27 cellular contexts compared by ENCODE assay signal in the genomic region with DNA sequence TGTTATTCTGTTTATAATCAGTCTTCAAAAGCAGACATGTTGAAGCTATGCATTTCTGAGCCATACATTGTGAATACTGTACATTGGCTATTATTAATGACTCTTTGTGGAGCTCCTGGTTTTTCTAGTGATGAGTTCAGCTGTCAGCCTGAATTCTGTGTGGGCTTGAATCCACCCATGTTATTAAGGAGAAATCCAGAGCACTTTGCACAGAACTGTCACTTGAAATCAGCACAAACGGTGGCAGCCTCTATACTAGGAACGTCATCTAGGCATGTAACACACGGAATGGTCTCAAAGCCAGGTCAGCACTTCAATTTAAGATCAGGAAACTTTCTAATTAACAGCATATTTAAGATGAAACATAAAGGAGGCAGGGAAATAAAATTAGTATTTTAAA.
"Had no signal": no experiment of that assay in that cellular context is flagged by ENCODE, and none has a peak within 500 bp of the region (broad histone marks: within the 10 kb centered on the region; RNA-seq: fewer than 3 reads in every experiment).

No MANE protein-coding gene starts in this region.

- H3K4me3 Mint-ChIP-seq: activated CD4-positive, alpha-beta memory T cell treated with anti-CD3 and anti-CD28 coated beads for 36 hours; activated CD4-positive, alpha-beta T cell treated with anti-CD3 and anti-CD28 coated beads for 36 hours; activated CD4-positive, alpha-beta T cell treated with anti-CD3 and anti-CD28 coated beads, Interleukin-2, amount 10 ng/mL, durations not matched to agents 24 days and 14 days; activated CD8-positive, alpha-beta memory T cell treated with anti-CD3 and anti-CD28 coated beads, Interleukin-2, amount 10 ng/mL, durations not matched to agents 7 days and 5 days; activated CD8-positive, alpha-beta T cell treated with anti-CD3 and anti-CD28 coated beads, Interleukin-2, amount 10 ng/mL, durations not matched to agents 7 days and 5 days; activated naive CD4-positive, alpha-beta T cell treated with anti-CD3 and anti-CD28 coated beads for 36 hours; activated naive CD8-positive, alpha-beta T cell treated with anti-CD3 and anti-CD28 coated beads, Interleukin-2, amount 10 ng/mL, durations not matched to agents 7 days and 5 days; activated T-helper 1 cell treated with anti-CD3 and anti-CD28 coated beads, Interleukin-12 subunit alpha, Interleukin-12 subunit beta, Interleukin-2, Interleukin-4 antibody, amounts not matched to agents 30 ng/mL and 10 ng/mL and 1 ng/mL, durations not matched to agents 14 hours and 24 hours and 36 hours had no signal

- H3K4me1 Mint-ChIP-seq: activated CD4-positive, alpha-beta T cell treated with anti-CD3 and anti-CD28 coated beads for 36 hours; activated CD4-positive, alpha-beta T cell treated with anti-CD3 and anti-CD28 coated beads, Interleukin-2, amount 10 ng/mL, durations not matched to agents 24 days and 14 days; activated CD8-positive, alpha-beta memory T cell treated with anti-CD3 and anti-CD28 coated beads, Interleukin-2, amount 10 ng/mL, durations not matched to agents 7 days and 5 days; activated naive CD8-positive, alpha-beta T cell treated with anti-CD3 and anti-CD28 coated beads, Interleukin-2, amount 10 ng/mL, durations not matched to agents 7 days and 5 days had no signal

- H3K4me3 ChIP-seq: ascending aorta, breast epithelium, cardiac muscle cell, colonic mucosa had no signal

- H3K27me3 ChIP-seq: ascending aorta, breast epithelium, cardiac muscle cell, colonic mucosa had no signal

- ATAC-seq: activated CD4-positive, alpha-beta T cell treated with anti-CD3 and anti-CD28 coated beads for 36 hours; activated CD8-positive, alpha-beta memory T cell treated with anti-CD3 and anti-CD28 coated beads, Interleukin-2, amount 10 ng/mL, durations not matched to agents 7 days and 5 days; activated CD8-positive, alpha-beta T cell treated with anti-CD3 and anti-CD28 coated beads, Interleukin-2, amount 10 ng/mL, durations not matched to agents 7 days and 5 days; activated naive CD4-positive, alpha-beta T cell treated with anti-CD3 and anti-CD28 coated beads, Interleukin-2, amount 50 U/mL, for 72 hours; esophagus mucosa had no signal

- H3K4me1 ChIP-seq: ascending aorta, breast epithelium, colonic mucosa had no signal

- H3K27ac ChIP-seq: ascending aorta, breast epithelium, cardiac muscle cell, colonic mucosa had no signal

- H3K27me3 Mint-ChIP-seq: activated CD4-positive, alpha-beta T cell treated with anti-CD3 and anti-CD28 coated beads, Interleukin-2, amount 10 ng/mL, durations not matched to agents 24 days and 14 days; activated CD8-positive, alpha-beta memory T cell treated with anti-CD3 and anti-CD28 coated beads, Interleukin-2, amount 10 ng/mL, durations not matched to agents 7 days and 5 days; activated naive CD8-positive, alpha-beta T cell treated with anti-CD3 and anti-CD28 coated beads, Interleukin-2, amount 10 ng/mL, durations not matched to agents 7 days and 5 days; brain had no signal

- H3K9me3 Mint-ChIP-seq: activated CD4-positive, alpha-beta memory T cell treated with anti-CD3 and anti-CD28 coated beads for 36 hours; activated CD4-positive, alpha-beta T cell treated with anti-CD3 and anti-CD28 coated beads, Interleukin-2, amount 10 ng/mL, durations not matched to agents 24 days and 14 days; activated naive CD4-positive, alpha-beta T cell treated with anti-CD3 and anti-CD28 coated beads for 36 hours; activated naive CD4-positive, alpha-beta T cell treated with anti-CD3 and anti-CD28 coated beads, Interleukin-2, amount 50 U/mL, for 72 hours; activated naive CD8-positive, alpha-beta T cell treated with anti-CD3 and anti-CD28 coated beads, Interleukin-2, amount 10 ng/mL, durations not matched to agents 7 days and 5 days; activated T-helper 1 cell treated with anti-CD3 and anti-CD28 coated beads, Interleukin-12 subunit alpha, Interleukin-12 subunit beta, Interleukin-2, Interleukin-4 antibody, amounts not matched to agents 30 ng/mL and 10 ng/mL and 1 ng/mL, durations not matched to agents 14 hours and 24 hours and 36 hours; activated T-helper 2 cell treated with anti-CD3 and anti-CD28 coated beads, Interferon-gamma antibody, Interleukin-2, Interleukin-4, amounts not matched to agents 10 μg/mL and 5 μg/mL and 100 μg/mL, durations not matched to agents 14 hours and 24 hours and 36 hours had no signal

- H3K27ac Mint-ChIP-seq: activated CD4-positive, alpha-beta memory T cell treated with anti-CD3 and anti-CD28 coated beads for 36 hours; activated CD4-positive, alpha-beta T cell treated with anti-CD3 and anti-CD28 coated beads for 36 hours; activated CD4-positive, alpha-beta T cell treated with anti-CD3 and anti-CD28 coated beads, Interleukin-2, amount 10 ng/mL, durations not matched to agents 24 days and 14 days; activated CD8-positive, alpha-beta memory T cell treated with anti-CD3 and anti-CD28 coated beads, Interleukin-2, amount 10 ng/mL, durations not matched to agents 7 days and 5 days; activated CD8-positive, alpha-beta T cell treated with anti-CD3 and anti-CD28 coated beads, Interleukin-2, amount 10 ng/mL, durations not matched to agents 7 days and 5 days; activated naive CD4-positive, alpha-beta T cell treated with anti-CD3 and anti-CD28 coated beads for 36 hours; activated naive CD4-positive, alpha-beta T cell treated with anti-CD3 and anti-CD28 coated beads, Interleukin-2, amount 50 U/mL, for 72 hours; activated naive CD8-positive, alpha-beta T cell treated with anti-CD3 and anti-CD28 coated beads, Interleukin-2, amount 10 ng/mL, durations not matched to agents 7 days and 5 days; activated T-helper 1 cell treated with anti-CD3 and anti-CD28 coated beads, Interleukin-12 subunit alpha, Interleukin-12 subunit beta, Interleukin-2, Interleukin-4 antibody, amounts not matched to agents 30 ng/mL and 10 ng/mL and 1 ng/mL, durations not matched to agents 14 hours and 24 hours and 36 hours; activated T-helper 2 cell treated with anti-CD3 and anti-CD28 coated beads, Interferon-gamma antibody, Interleukin-2, Interleukin-4, amounts not matched to agents 10 μg/mL and 5 μg/mL and 100 μg/mL, durations not matched to agents 14 hours and 24 hours and 36 hours had no signal

- DNase-seq: activated CD4-positive, alpha-beta memory T cell treated with anti-CD3 and anti-CD28 coated beads for 36 hours; activated CD4-positive, alpha-beta T cell treated with anti-CD3 and anti-CD28 coated beads for 36 hours; activated CD4-positive, alpha-beta T cell treated with anti-CD3 and anti-CD28 coated beads, Interleukin-2, amount 10 ng/mL, durations not matched to agents 24 days and 14 days; activated CD4-positive, CD25-positive, alpha-beta regulatory T cell; activated CD4-positive, CD25-positive, alpha-beta regulatory T cell treated with anti-CD3 and anti-CD28 coated beads, Interleukin-2, amount 50 U/mL, for 72 hours; activated CD8-positive, alpha-beta memory T cell treated with anti-CD3 and anti-CD28 coated beads, Interleukin-2, amount 10 ng/mL, durations not matched to agents 7 days and 5 days; activated CD8-positive, alpha-beta memory T cell treated with anti-CD3 and anti-CD28 coated beads, Interleukin-2, amount 50 U/mL, for 4 hours; activated CD8-positive, alpha-beta T cell treated with anti-CD3 and anti-CD28 coated beads, Interleukin-2, amount 10 ng/mL, durations not matched to agents 7 days and 5 days; activated effector memory CD4-positive, alpha-beta T cell treated with anti-CD3 and anti-CD28 coated beads, Interleukin-2, amount 50 U/mL, for 16 hours; activated naive CD4-positive, alpha-beta T cell treated with anti-CD3 and anti-CD28 coated beads for 36 hours; activated naive CD8-positive, alpha-beta T cell treated with anti-CD3 and anti-CD28 coated beads, Interleukin-2, amount 10 ng/mL, durations not matched to agents 7 days and 5 days; activated T-cell treated with anti-CD3 and anti-CD28 coated beads, Interleukin-2, amount 50 U/mL, for 1 hour; activated T-cell treated with anti-CD3 and anti-CD28 coated beads, Interleukin-2, amount 50 U/mL, for 48 hours; central memory CD4-positive, alpha-beta T cell; cerebellar nuclear complex; colonic mucosa; effector CD8-positive, alpha-beta T cell; foreskin fibroblast; T-helper 2 cell had no signal

- H3K36me3 Mint-ChIP-seq: activated CD4-positive, alpha-beta memory T cell treated with anti-CD3 and anti-CD28 coated beads for 36 hours; activated CD8-positive, alpha-beta memory T cell treated with anti-CD3 and anti-CD28 coated beads, Interleukin-2, amount 10 ng/mL, durations not matched to agents 7 days and 5 days; activated naive CD4-positive, alpha-beta T cell treated with anti-CD3 and anti-CD28 coated beads, Interleukin-2, amount 50 U/mL, for 72 hours; activated naive CD8-positive, alpha-beta T cell treated with anti-CD3 and anti-CD28 coated beads, Interleukin-2, amount 10 ng/mL, durations not matched to agents 7 days and 5 days; brain had no signal

- H3K36me3 ChIP-seq: ascending aorta, breast epithelium, cardiac muscle cell, colonic mucosa had no signal

- H3K9me3 ChIP-seq: ascending aorta, breast epithelium, colonic mucosa had no signal
